13 cellular contexts compared by ENCODE assay signal in the genomic region with DNA sequence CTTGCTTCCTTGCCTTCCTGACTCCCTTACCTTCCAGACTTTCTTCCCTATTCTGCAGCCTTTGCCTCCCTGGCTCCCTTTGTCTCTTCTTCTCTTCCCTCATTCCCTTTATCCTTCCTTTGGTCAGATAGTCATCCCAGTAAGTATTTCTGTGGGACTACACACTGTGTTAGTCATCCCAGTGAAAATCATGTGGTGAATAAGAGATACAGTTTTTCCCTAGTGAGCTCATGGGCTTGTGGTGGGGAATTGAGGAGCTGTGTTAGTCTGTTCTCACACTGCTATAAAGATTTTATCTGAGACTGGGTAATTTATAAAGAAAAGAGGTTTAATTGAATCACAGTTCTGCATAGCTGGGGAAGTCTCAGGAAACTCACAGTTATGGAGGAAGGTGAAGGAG.
DNase-seq lines count a peak whose midpoint lies in the region; ATAC-seq and TF ChIP-seq lines count a peak whose summit lies in the region.
"Had no signal": no experiment of that assay in that cellular context is flagged by ENCODE, and none has a peak within 500 bp of the region (broad histone marks: within the 10 kb centered on the region; RNA-seq: fewer than 3 reads in every experiment).

No MANE protein-coding gene starts in this region.

- no peak overlapping the region for H3K27ac ChIP-seq in HEK293 (ENCODE audit: extremely low read depth, low read depth, low read length)
- H3K27ac ChIP-seq: spleen had no signal

- H3K36me3 ChIP-seq in HEK293 (ENCODE audit: control insufficient read depth in 2 of 2, insufficient read depth in 1 of 2, low read length in 2 of 2) (no peaks in the 10 kb centered on the region), H7 (replicated peaks; ENCODE audit: control insufficient read depth, insufficient read depth, low read length) (no peaks in the 10 kb centered on the region)
- H3K36me3 ChIP-seq: spleen had no signal

- H3K4me1 ChIP-seq in HEK293 (ENCODE audit: control insufficient read depth, insufficient read depth, low read length), result no peaks in the 10 kb centered on the region
- H3K4me1 ChIP-seq: spleen had no signal

- TF ChIP-seq CTCF in HEK293 (tag by site-specific recombination; IDR thresholded peaks at IDR 0.05), result no peak

- POLR2A ChIA-PET in HEK293 (lab: Yijun Ruan, JAX), result no interaction called here

- H3K27me3 ChIP-seq in H7 (ENCODE audit: control insufficient read depth, insufficient read depth, low read length), result no peaks in the 10 kb centered on the region
- H3K27me3 ChIP-seq: spleen had no signal

- H3K9me3 ChIP-seq in HEK293 (ENCODE audit: control insufficient read depth, insufficient read depth, low read depth, low read length), result no peaks in the 10 kb centered on the region

- ATAC-seq in HG03095 (IDR thresholded peaks at IDR 0.05; ENCODE audit: unreplicated experiment), result no peak

- DNase-seq in ACHN (peak; percentile 53), amniotic stem cell (lab: John Stamatoyannopoulos, UW) (peak; percentile 61), glomerular visceral epithelial cell (ENCODE audit: extremely low spot score) (peak; percentile 88), H7 (no peak), inferior parietal cortex (ENCODE audit: extremely low spot score) (no peak)
- DNase-seq in stimulated activated naive CD4-positive, alpha-beta T cell treated with Interleukin-2 at 50 U/mL for 16 hours (lab: John Stamatoyannopoulos, UW), result no peak
- DNase-seq: caudate nucleus, DMS 273 treated with DMSO at 0.1 percent for 48 hours, NCI-H2171, nucleus accumbens, spleen had no signal

- H3K4me3 ChIP-seq in HEK293 (ENCODE audit: low read depth, low read length) (no peak overlapping the region), H7 (ENCODE audit: insufficient read depth, low read depth, low read length) (no peak overlapping the region)
- H3K4me3 ChIP-seq: spleen had no signal

- in situ Hi-C loops in ACHN (cut with HindIII; ENCODE audit: low pct_ligation_motif_present, low pct_unique_long_range_greater_than_20kb, low sequenced_read_pairs), result no loop called here

- CTCF ChIA-PET in HEK293 (lab: Yijun Ruan, JAX), result no interaction called here

TF ChIP-seq in HEK293, 187 proteins besides CTCF, POLR2A, EP300 and RAD21:
- TF ChIP-seq ZNF366 (tag by site-specific recombination; conservative IDR thresholded peaks at IDR 0.05), result 0 out of 2 replicates have a peak, but pooled peaks have one; percentile 47
- no peak for TF ChIP-seq ZBTB6 (tag by site-specific recombination; IDR thresholded peaks at IDR 0.05)
TF ChIP-seq in HEK293: peak in this region for 1.

Comparison
In these comparisons a context has a peak if more than half of its experiments do, and no peak if none do; other contexts are left out.
1. DNase-seq: peak in ACHN (single experiment), amniotic stem cell (single experiment) and glomerular visceral epithelial cell (single experiment); none in H7 (single experiment), inferior parietal cortex (single experiment) and stimulated activated naive CD4-positive, alpha-beta T cell treated with Interleukin-2 at 50 U/mL for 16 hours (single experiment).